Comparison of ENCODE assay signal across 20 cellular contexts in the genomic region with DNA sequence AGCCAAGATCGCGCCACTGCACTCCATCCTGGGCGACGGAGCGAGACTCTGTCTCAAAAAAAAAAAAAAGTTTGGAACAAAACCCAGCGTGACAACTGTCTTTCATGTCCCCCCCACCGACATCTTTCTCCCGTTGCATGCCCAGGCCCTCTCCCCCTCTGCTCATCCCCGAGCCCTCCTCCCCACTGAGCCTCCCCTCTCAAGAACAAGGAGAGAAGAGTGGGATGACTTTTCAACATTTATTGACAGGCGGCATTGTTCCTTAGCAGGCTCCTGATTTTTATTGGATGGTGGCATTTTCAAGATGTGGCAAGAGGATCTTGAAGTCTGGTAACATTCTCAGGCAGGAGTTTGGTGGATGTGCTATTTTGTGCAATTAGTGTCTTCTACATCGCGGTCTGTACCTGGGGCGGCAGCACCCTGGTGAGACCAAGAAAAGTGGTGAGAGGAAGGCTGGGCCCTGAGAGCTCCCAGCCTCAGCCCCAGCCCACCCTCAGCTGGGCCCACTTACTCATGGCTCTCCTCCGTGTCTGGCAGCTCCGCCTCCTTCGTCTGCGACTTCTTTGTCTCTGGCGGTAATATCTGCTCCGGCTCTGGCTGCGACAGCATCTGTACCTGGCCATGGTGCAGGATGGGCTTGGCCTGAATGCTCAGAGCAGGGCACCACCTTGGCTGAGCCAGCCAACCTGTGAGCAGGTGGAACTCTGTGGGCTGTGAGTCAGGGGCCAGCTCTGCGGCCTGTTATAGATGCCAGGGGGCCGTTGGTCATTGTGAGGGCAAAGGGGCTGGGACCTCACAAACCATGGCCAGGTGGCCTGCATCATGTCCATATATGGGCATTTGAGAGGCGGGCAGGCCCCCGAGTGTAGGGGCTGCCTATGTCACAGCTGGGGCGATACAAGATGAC. TPM values are rescaled to one million over a fixed set of nuclear protein-coding genes. Genes with fewer than 3 reads are reported as not detected.
A peak's percentile ranks its signal among the peaks of the same experiment; 100 is the strongest.
DNase-seq lines count a peak whose midpoint lies in the region; ATAC-seq and TF ChIP-seq lines count a peak whose summit lies in the region.
"Had no signal": no experiment of that assay in that cellular context is flagged by ENCODE, and none has a peak within 500 bp of the region (broad histone marks: within the 10 kb centered on the region; RNA-seq: fewer than 3 reads in every experiment).

A gene with protein sequence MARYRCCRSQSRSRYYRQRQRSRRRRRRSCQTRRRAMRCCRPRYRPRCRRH (minus strand): TSS at position 715 of the 907 bp plus-strand sequence. CDS start 92 bp downstream, at position 623.

- H3K27me3 Mint-ChIP-seq in T-helper 2 cell treated with Interferon-gamma antibody and Interleukin-4, amounts not matched to agents 5 μg/mL and 100 μg/mL, for 36 hours (ENCODE audit: low read depth) = peaks cover 18% of the 10 kb centered on the region

- H3K18ac ChIP-seq in mesenchymal stem cell (ENCODE audit: low read depth in 1 of 2, low read length in 2 of 2) = no peak within 1 kb of the TSS

- peak within 1 kb of the TSS; percentile 14 for H3K27ac Mint-ChIP-seq in T-helper 2 cell treated with Interferon-gamma antibody and Interleukin-4, amounts not matched to agents 5 μg/mL and 100 μg/mL, for 36 hours

- in situ Hi-C loops in HAP-1 (cut with MboI; ENCODE audit: low sequenced_read_pairs) = no loop called here

- H2AK5ac ChIP-seq in mesenchymal stem cell (ENCODE audit: low read length, severe bottlenecking) = peak within 1 kb of the TSS; percentile 65

- H2BK12ac ChIP-seq in mesenchymal stem cell (ENCODE audit: low read length in 2 of 2) = peak within 1 kb of the TSS in 1 of 2 experiments; percentile 30

- TF ChIP-seq EP300 in sigmoid colon (IDR thresholded peaks at IDR 0.05) = no peak

- whole genome bisulfite sequencing in mesenchymal stem cell = 87% methylated on average over 17 of the region's 25 CpGs
- 87 to 94% methylated on average over 24 to 25 of the region's 25 CpGs for WGBS in testis, 2 donors
- WGBS in sigmoid colon, 2 donors = 88 to 92% methylated on average over 25 of the region's 25 CpGs

- H3K4me3 ChIP-seq in mesenchymal stem cell (ENCODE audit: insufficient read depth in 1 of 2, low read depth in 1 of 2, low read length in 2 of 2) = peak within 1 kb of the TSS in 1 of 2 experiments; percentile 37
- H3K4me3 ChIP-seq in testis = no peak within 1 kb of the TSS
- H3K4me3 ChIP-seq in sigmoid colon = no peak within 1 kb of the TSS
- no peak within 1 kb of the TSS for H3K4me3 ChIP-seq in HAP-1

- no peak within 1 kb of the TSS for H2AFZ ChIP-seq in mesenchymal stem cell (ENCODE audit: low read depth, low read length)

- no peak within 1 kb of the TSS for H3K9ac ChIP-seq in mesenchymal stem cell (ENCODE audit: low read length)

- H3K23ac ChIP-seq in mesenchymal stem cell (ENCODE audit: low read length in 2 of 2) = no peak within 1 kb of the TSS

- H3K4me1 Mint-ChIP-seq in T-helper 2 cell treated with Interferon-gamma antibody and Interleukin-4, amounts not matched to agents 5 μg/mL and 100 μg/mL, for 36 hours (ENCODE audit: low read depth) = peaks cover 7% of the 10 kb centered on the region

- H3K4me1 ChIP-seq in mesenchymal stem cell (ENCODE audit: control insufficient read depth, insufficient read depth, low read depth, low read length) (no peaks in the 10 kb centered on the region), testis (no peaks in the 10 kb centered on the region), sigmoid colon (no peaks in the 10 kb centered on the region), HAP-1 (no peaks in the 10 kb centered on the region)

- no peak within 1 kb of the TSS for H2BK5ac ChIP-seq in mesenchymal stem cell (ENCODE audit: low read depth, low read length, poor library complexity, severe bottlenecking)

- DNase-seq in T-helper 2 cell treated with Interferon-gamma antibody and Interleukin-4, amounts not matched to agents 5 μg/mL and 100 μg/mL, for 36 hours (ENCODE audit: low spot score) = no peak
- DNase-seq in T-helper 2 cell = no peak
- DNase-seq in cerebellar cortex (ENCODE audit: low spot score) = peak; percentile 14
- no peak for DNase-seq in mesenchymal stem cell
- DNase-seq in testis = no peak
- DNase-seq in sigmoid colon = no peak
- no peak for DNase-seq in HAP-1 (ENCODE audit: low spot score in 2 of 2)
- DNase-seq: C1 segment of cervical spinal cord, COR-L47, DMS53, GOT3, Kasumi-1, NCI-H1417, NCI-H2029, NCI-H510A treated with DMSO at 0.1 percent for 48 hours, Right ventricle myocardium superior had no signal

- TF ChIP-seq POLR2A in testis (IDR thresholded peaks at IDR 0.05) = no peak
- TF ChIP-seq POLR2A in sigmoid colon (IDR thresholded peaks at IDR 0.05) = no peak

- H3K9me3 ChIP-seq in mesenchymal stem cell (ENCODE audit: control insufficient read depth, low read length) (peaks cover 4% of the 10 kb centered on the region), testis (no peaks in the 10 kb centered on the region), sigmoid colon (no peaks in the 10 kb centered on the region), HAP-1 (no peaks in the 10 kb centered on the region)

- H2BK15ac ChIP-seq in mesenchymal stem cell (ENCODE audit: low read depth, poor library complexity, severe bottlenecking) = no peak within 1 kb of the TSS

- H3K9me3 Mint-ChIP-seq in T-helper 2 cell treated with Interferon-gamma antibody and Interleukin-4, amounts not matched to agents 5 μg/mL and 100 μg/mL, for 36 hours = no peaks in the 10 kb centered on the region

- H3K4me3 Mint-ChIP-seq in T-helper 2 cell treated with Interferon-gamma antibody and Interleukin-4, amounts not matched to agents 5 μg/mL and 100 μg/mL, for 36 hours = no peak within 1 kb of the TSS

- H3K36me3 Mint-ChIP-seq in T-helper 2 cell treated with Interferon-gamma antibody and Interleukin-4, amounts not matched to agents 5 μg/mL and 100 μg/mL, for 36 hours (ENCODE audit: low read depth) = no peaks in the 10 kb centered on the region

- H3K27me3 ChIP-seq in mesenchymal stem cell (ENCODE audit: control insufficient read depth in 1 of 2, insufficient read depth in 1 of 2, low read length in 2 of 2) (peaks cover 9 to 44% of the 10 kb centered on the region in 2 experiments), testis (no peaks in the 10 kb centered on the region), sigmoid colon (no peaks in the 10 kb centered on the region), HAP-1 (ENCODE audit: low read depth) (peaks cover 4% of the 10 kb centered on the region; the same call in 1 of the 2 replicates)

- no peaks in the 10 kb centered on the region for H3K36me3 ChIP-seq in mesenchymal stem cell (ENCODE audit: control insufficient read depth in 1 of 2, insufficient read depth in 2 of 2, low read depth in 1 of 2, low read length in 2 of 2)
- H3K36me3 ChIP-seq in testis (ENCODE audit: low read depth, missing control alignments) = no peaks in the 10 kb centered on the region
- no peaks in the 10 kb centered on the region for H3K36me3 ChIP-seq in sigmoid colon
- no peaks in the 10 kb centered on the region for H3K36me3 ChIP-seq in HAP-1 (replicated peaks)

- no peak within 1 kb of the TSS for H3K4me2 ChIP-seq in mesenchymal stem cell (ENCODE audit: low read length, poor library complexity, severe bottlenecking)

- no peak within 1 kb of the TSS for H2BK120ac ChIP-seq in mesenchymal stem cell (ENCODE audit: low read depth, low read length)

- TF ChIP-seq CTCF in testis (IDR thresholded peaks at IDR 0.05) = no peak
- no peak for TF ChIP-seq CTCF in sigmoid colon (IDR thresholded peaks at IDR 0.05)

- intact Hi-C loops in testis (cut with DNase I; ENCODE audit: low total_unique reads) = no loop called here
- intact Hi-C loops in sigmoid colon (cut with DNase I) = no loop called here

- no peak for ATAC-seq in HG03097 (IDR thresholded peaks at IDR 0.05; ENCODE audit: low FRiP score, unreplicated experiment)
- ATAC-seq: Panc1, SK-N-SH treated with all-trans-retinoic acid at 6 μM for 48 hours had no signal

- H3K27ac ChIP-seq in mesenchymal stem cell (ENCODE audit: low read length, poor library complexity, severe bottlenecking) (no peak within 1 kb of the TSS), testis (no peak within 1 kb of the TSS), sigmoid colon (no peak within 1 kb of the TSS)
- H3K27ac ChIP-seq: 22Rv1 had no signal

- peak within 1 kb of the TSS in 1 of 2 experiments; percentile 48 for H3K14ac ChIP-seq in mesenchymal stem cell (ENCODE audit: low read length in 2 of 2)

- H4K91ac ChIP-seq in mesenchymal stem cell (ENCODE audit: low read length) = peak within 1 kb of the TSS; percentile 15

- no peaks in the 10 kb centered on the region for H3K79me1 ChIP-seq in mesenchymal stem cell (replicated peaks; ENCODE audit: low read length, poor library complexity, severe bottlenecking)

- H3K4ac ChIP-seq in mesenchymal stem cell (ENCODE audit: low read depth in 1 of 2, low read length in 2 of 2) = no peak within 1 kb of the TSS

- H4K8ac ChIP-seq in mesenchymal stem cell (ENCODE audit: low read length) = no peak within 1 kb of the TSS

RNA-seq across cellular contexts. Expression of the gene that starts here (rescaled TPM):
- not detected for polyA plus RNA-seq in mesenchymal stem cell (2013, experiment 1 of 2)
- polyA plus RNA-seq in mesenchymal stem cell (2013, experiment 2 of 2) = not detected
- total RNA-seq in testis = over 10,000 TPM in 1 of 2 donors, 1,000 to 10,000 TPM in 1; 7,819 to 32,936 TPM
- polyA plus RNA-seq in testis (ENCODE audit: insufficient read depth, low read depth, low replicate concordance) = 15,171 TPM
- total RNA-seq in sigmoid colon = not detected
- polyA plus RNA-seq in sigmoid colon = not detected
- total RNA-seq: Right ventricle myocardium superior had no signal

Comparison
In these comparisons a context has a peak if more than half of its experiments do, and no peak if none do; other contexts are left out.
1. RNA of the gene that starts here (total RNA-seq): 7,819 to 32,936 TPM in testis; not detected in sigmoid colon; every median in the first group is over 1,000 times any median in the second.
2. RNA of the gene that starts here (polyA plus RNA-seq): 15,171 TPM in testis (single experiment); not detected in sigmoid colon; every median in the first group is over 1,000 times any median in the second.